18 cellular contexts compared by ENCODE assay signal in genomic region chr10:96153065-96153464, GRCh38. TPM values are rescaled to one million over a fixed set of nuclear protein-coding genes. Genes with fewer than 3 reads are reported as not detected.
DNase-seq lines count a peak whose midpoint lies in the region; ATAC-seq and TF ChIP-seq lines count a peak whose summit lies in the region.
"Had no signal": no experiment of that assay in that cellular context is flagged by ENCODE, and none has a peak within 500 bp of the region (broad histone marks: within the 10 kb centered on the region; RNA-seq: fewer than 3 reads in every experiment).

No MANE protein-coding gene starts in this region.

- H3K18ac ChIP-seq in H9 (ENCODE audit: insufficient read length, low read depth, low read length): no peak overlapping the region

- no peak overlapping the region for H2BK15ac ChIP-seq in H9 (ENCODE audit: low read depth, low read length)

- peaks cover 74% of the 10 kb centered on the region for H3K36me3 Mint-ChIP-seq in activated T-cell treated with anti-CD3 and anti-CD28 coated beads, Interleukin-2, amount 50 U/mL, for 4 hours (ENCODE audit: insufficient read depth)
- H3K36me3 Mint-ChIP-seq in H9 (ENCODE audit: insufficient read depth in 1 of 3, low read depth in 3 of 3): peaks cover 16 to 72% (median 69%) of the 10 kb centered on the region in 3 experiments
- peaks cover 80% of the 10 kb centered on the region for H3K36me3 Mint-ChIP-seq in stimulated activated effector memory CD8-positive, alpha-beta T cell treated with anti-CD3 and anti-CD28 coated beads, Interleukin-12 subunit alpha, Interleukin-12 subunit beta, amount 100 ng/mL, for 72 hours

- no peak overlapping the region for H3K4ac ChIP-seq in H9 (ENCODE audit: low read depth, low read length)

- DNase-seq in activated T-cell treated with anti-CD3 and anti-CD28 coated beads, Interleukin-2, amount 50 U/mL, for 48 hours: peak; percentile 25 to 31
- no peak for DNase-seq in activated T-cell treated with anti-CD3 and anti-CD28 coated beads, Interleukin-2, amount 50 U/mL, for 4 hours
- DNase-seq in H9 (no peak), dermis blood vessel endothelial cell (peak; percentile 2), GM13976 (ENCODE audit: low spot score) (no peak), omental fat pad (ENCODE audit: low spot score) (no peak), NCI-H2171 treated with DMSO at 0.1 percent for 48 hours (lab: John Stamatoyannopoulos, UW) (no peak)
- DNase-seq in stimulated activated effector memory CD8-positive, alpha-beta T cell treated with anti-CD3 and anti-CD28 coated beads, Interleukin-12 subunit alpha, Interleukin-12 subunit beta, amount 100 ng/mL, for 72 hours (ENCODE audit: low spot score in 2 of 2): peak in 1 of 2 donors; percentile 54
- DNase-seq: CD8-positive, alpha-beta T cell; DMS53; H7; NCI-H1092 treated with DMSO at 0.1 percent for 48 hours; NCI-H146; NCI-H2081 treated with DMSO at 0.1 percent for 48 hours; NCI-H774 had no signal

- H2AFZ ChIP-seq in H9 (ENCODE audit: low read length): no peak overlapping the region

- no peaks in the 10 kb centered on the region for H3K27me3 Mint-ChIP-seq in activated T-cell treated with anti-CD3 and anti-CD28 coated beads, Interleukin-2, amount 50 U/mL, for 4 hours (ENCODE audit: low read depth)
- no peaks in the 10 kb centered on the region for H3K27me3 Mint-ChIP-seq in H9 (ENCODE audit: low read depth)

- no peaks in the 10 kb centered on the region for H3K27me3 ChIP-seq in H9 (ENCODE audit: insufficient read depth, low read length)
- H3K27me3 ChIP-seq: BLaER1 treated with 17β-estradiol and CSF1 and Interleukin-3, amounts not matched to agents 10 nM and 100 nM had no signal

- no peaks in the 10 kb centered on the region for H3K9me3 ChIP-seq in H9 (ENCODE audit: control insufficient read depth, low read depth, low read length)

- in situ Hi-C loops in GM13976 (cut with MboI; ENCODE audit: low sequenced_read_pairs, unreplicated experiment): no loop called here

- no peak overlapping the region for H4K8ac ChIP-seq in H9 (replicated peaks; ENCODE audit: insufficient read length, low read depth, low read length)

- H4K5ac ChIP-seq in H9 (ENCODE audit: insufficient read length, low read depth, low read length): no peak overlapping the region

- no peak overlapping the region for H2BK5ac ChIP-seq in H9 (ENCODE audit: insufficient read length, low read length)

- peak overlapping the region in 2 of 3 experiments; percentile 11 to 79; a peak in 2 of 7 replicates for H3K27ac Mint-ChIP-seq in H9
- H3K27ac Mint-ChIP-seq in stimulated activated effector memory CD8-positive, alpha-beta T cell treated with anti-CD3 and anti-CD28 coated beads, Interleukin-12 subunit alpha, Interleukin-12 subunit beta, amount 100 ng/mL, for 72 hours: peak overlapping the region; percentile 80
- H3K27ac Mint-ChIP-seq: CD8-positive, alpha-beta T cell had no signal

- no peak overlapping the region for H2BK12ac ChIP-seq in H9 (ENCODE audit: insufficient read length, low read depth, low read length)

- H3K9me3 Mint-ChIP-seq in activated T-cell treated with anti-CD3 and anti-CD28 coated beads, Interleukin-2, amount 50 U/mL, for 4 hours: peaks cover 3% of the 10 kb centered on the region
- H3K9me3 Mint-ChIP-seq in H9: no peaks in the 10 kb centered on the region
- peaks cover 9% of the 10 kb centered on the region for H3K9me3 Mint-ChIP-seq in stimulated activated effector memory CD8-positive, alpha-beta T cell treated with anti-CD3 and anti-CD28 coated beads, Interleukin-12 subunit alpha, Interleukin-12 subunit beta, amount 100 ng/mL, for 72 hours

- no peak overlapping the region for H3T11ph ChIP-seq in H9 (ENCODE audit: low read length)

- H2BK120ac ChIP-seq in H9 (ENCODE audit: low read depth, low read length, poor library complexity, severe bottlenecking): no peak overlapping the region

- no peak overlapping the region for H3K56ac ChIP-seq in H9 (ENCODE audit: insufficient read length, low read depth, low read length)

- H2AK5ac ChIP-seq in H9 (ENCODE audit: insufficient read length, low read length): no peak overlapping the region

- H3K79me2 ChIP-seq in H9 (ENCODE audit: insufficient read depth, low read length): no peaks in the 10 kb centered on the region

- no peak for TF ChIP-seq CTCF in H9 (conservative IDR thresholded peaks at IDR 0.05)
- no peak for TF ChIP-seq CTCF in GM13976 (IDR thresholded peaks at IDR 0.05; ENCODE audit: borderline replicate concordance, control extremely low read depth, extremely low read depth, insufficient read depth, missing control alignments)
- no peak for TF ChIP-seq CTCF in omental fat pad (IDR thresholded peaks at IDR 0.05)

- H2BK20ac ChIP-seq in H9 (ENCODE audit: low read depth, low read length, poor library complexity, severe bottlenecking): no peak overlapping the region

- no peaks in the 10 kb centered on the region for H3K4me1 ChIP-seq in H9 (ENCODE audit: insufficient read depth, low read length)

- no peak overlapping the region for H3K4me2 ChIP-seq in H9 (ENCODE audit: insufficient read depth, insufficient read length, low read length)
- H3K4me2 ChIP-seq: BLaER1 treated with 17β-estradiol and CSF1 and Interleukin-3, amounts not matched to agents 10 nM and 100 nM had no signal

- H3K23me2 ChIP-seq in H9 (ENCODE audit: insufficient read length, low read depth, low read length, poor library complexity, severe bottlenecking): no peaks in the 10 kb centered on the region

- H3K4me1 Mint-ChIP-seq in activated T-cell treated with anti-CD3 and anti-CD28 coated beads, Interleukin-2, amount 50 U/mL, for 4 hours (ENCODE audit: low read depth): no peaks in the 10 kb centered on the region
- no peaks in the 10 kb centered on the region for H3K4me1 Mint-ChIP-seq in H9
- peaks cover 19% of the 10 kb centered on the region for H3K4me1 Mint-ChIP-seq in stimulated activated effector memory CD8-positive, alpha-beta T cell treated with anti-CD3 and anti-CD28 coated beads, Interleukin-12 subunit alpha, Interleukin-12 subunit beta, amount 100 ng/mL, for 72 hours

- WGBS in H9 (ENCODE audit: extremely low coverage, insufficient read length, low lambda C conversion rate): no CpG with 5 or more reads among the region's 1 CpG

- no peak overlapping the region for H3K14ac ChIP-seq in H9 (ENCODE audit: insufficient read depth, low read length)

- no peaks in the 10 kb centered on the region for H4K20me1 ChIP-seq in H9 (ENCODE audit: control insufficient read depth, insufficient read depth, insufficient read length)
- H4K20me1 ChIP-seq: BLaER1 treated with 17β-estradiol and CSF1 and Interleukin-3, amounts not matched to agents 10 nM and 100 nM had no signal

- H3K23ac ChIP-seq in H9 (ENCODE audit: insufficient read length, low read depth, low read length): no peak overlapping the region

- H4K91ac ChIP-seq in H9 (ENCODE audit: insufficient read length, low read depth, low read length): no peak overlapping the region

- H3K79me1 ChIP-seq in H9 (ENCODE audit: insufficient read depth, low read depth, low read length, poor library complexity, severe bottlenecking): no peaks in the 10 kb centered on the region

- no peak overlapping the region for H3K9ac ChIP-seq in H9 (ENCODE audit: extremely low read depth, insufficient read length, low read length)
- H3K9ac ChIP-seq: BLaER1 treated with 17β-estradiol and CSF1 and Interleukin-3, amounts not matched to agents 10 nM and 100 nM had no signal

- no peak overlapping the region for H3K27ac ChIP-seq in H9 (ENCODE audit: insufficient read length, low read depth, low read length)
- H3K27ac ChIP-seq: BLaER1 treated with 17β-estradiol and CSF1 and Interleukin-3, amounts not matched to agents 10 nM and 100 nM had no signal

- no peak overlapping the region for H3K4me3 Mint-ChIP-seq in activated T-cell treated with anti-CD3 and anti-CD28 coated beads, Interleukin-2, amount 50 U/mL, for 4 hours
- H3K4me3 Mint-ChIP-seq in H9: no peak overlapping the region
- peak overlapping the region; percentile 29 for H3K4me3 Mint-ChIP-seq in stimulated activated effector memory CD8-positive, alpha-beta T cell treated with anti-CD3 and anti-CD28 coated beads, Interleukin-12 subunit alpha, Interleukin-12 subunit beta, amount 100 ng/mL, for 72 hours
- H3K4me3 Mint-ChIP-seq: CD8-positive, alpha-beta T cell had no signal

- ATAC-seq in activated T-cell treated with anti-CD3 and anti-CD28 coated beads, Interleukin-2, amount 50 U/mL, for 4 hours: no peak
- peak; percentile 85 for ATAC-seq in stimulated activated effector memory CD8-positive, alpha-beta T cell treated with anti-CD3 and anti-CD28 coated beads, Interleukin-12 subunit alpha, Interleukin-12 subunit beta, amount 100 ng/mL, for 72 hours
- ATAC-seq in omental fat pad (ENCODE audit: low FRiP score): no peak
- ATAC-seq: CD8-positive, alpha-beta T cell; K562; Right ventricle myocardium inferior had no signal

RNA-seq across cellular contexts. Expression of gene ZNF518A, which starts 23.0 kb away (rescaled TPM):
- 10 to 100 TPM in 2 of 3 donors, 1 to 10 TPM in 1; 8.4 to 11.8 (median 10.6) TPM for total RNA-seq in activated T-cell treated with anti-CD3 and anti-CD28 coated beads, Interleukin-2, amount 50 U/mL, for 4 hours
- total RNA-seq in H9 (2021): 31.0 and 36.2 TPM in 2 replicates
- 18.4 and 18.9 TPM in 2 replicates for total RNA-seq in dermis blood vessel endothelial cell
- 10 to 100 TPM; 12.3 to 31.8 (median 16.4) TPM for total RNA-seq in omental fat pad

Comparison
In these comparisons a context has a peak if more than half of its experiments do, and no peak if none do; other contexts are left out.
1. DNase-seq: peak in activated T-cell treated with anti-CD3 and anti-CD28 coated beads, Interleukin-2, amount 50 U/mL, for 48 hours (2 of 2) and dermis blood vessel endothelial cell (single experiment); none in activated T-cell treated with anti-CD3 and anti-CD28 coated beads, Interleukin-2, amount 50 U/mL, for 4 hours (single experiment), H9 (single experiment), GM13976 (single experiment), omental fat pad (single experiment) and NCI-H2171 treated with DMSO at 0.1 percent for 48 hours (single experiment).